In the genomic region with DNA sequence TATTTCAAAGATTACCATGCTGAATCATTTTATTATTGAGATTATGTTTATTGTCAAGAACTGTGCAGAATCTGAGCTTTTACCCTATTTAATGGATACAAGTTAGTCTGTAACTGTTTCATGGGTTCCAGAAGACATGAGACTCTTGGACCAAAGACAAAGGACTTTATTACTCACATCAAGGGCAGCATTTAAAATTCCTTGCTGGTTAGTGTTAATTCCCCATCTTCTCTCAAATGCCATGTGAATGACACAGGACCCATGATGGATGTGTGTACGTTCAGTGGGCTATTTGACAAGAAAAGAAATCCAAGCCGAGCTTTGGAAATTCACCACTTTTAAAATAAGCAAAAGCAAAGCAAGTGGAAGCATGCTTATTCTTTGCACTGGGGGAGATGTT, we compare ENCODE assay signal across 22 cellular contexts.
A peak's percentile ranks its signal among the peaks of the same experiment; 100 is the strongest.
DNase-seq lines count a peak whose midpoint lies in the region; ATAC-seq, FAIRE-seq and TF ChIP-seq lines count a peak whose summit lies in the region.
"Had no signal": no experiment of that assay in that cellular context is flagged by ENCODE, and none has a peak within 500 bp of the region (broad histone marks: within the 10 kb centered on the region; RNA-seq: fewer than 3 reads in every experiment).

No MANE protein-coding gene starts in this region.

- POLR2A ChIA-PET in RWPE1 (lab: Yijun Ruan, JAX; ENCODE audit: low non-redundant PET), result no interaction called here

- ATAC-seq in left colon, result no peak
- ATAC-seq in HG03135 (IDR thresholded peaks at IDR 0.05; ENCODE audit: unreplicated experiment), result no peak
- ATAC-seq: A549 had no signal

- H3K27ac ChIP-seq in RWPE1, result no peak overlapping the region
- H3K27ac ChIP-seq: A549, GM23248 had no signal

- DNase-seq in Caki2 (ENCODE audit: low read depth) (peak; percentile 69), RCC 7860 (ENCODE audit: low spot score) (peak; percentile 28), glomerular visceral epithelial cell (ENCODE audit: extremely low spot score) (peak; percentile 23), renal cortical epithelial cell (ENCODE audit: low read depth) (peak; percentile 67), RWPE1 (ENCODE audit: low spot score) (no peak), left colon (no peak)
- DNase-seq in effector CD4-positive, alpha-beta T cell, result no peak
- DNase-seq: 8988T; C1 segment of cervical spinal cord; CD4-positive, alpha-beta memory T cell; COR-L47; DMS153; DND-41; GM23248; H7; HCEC 1CT had no signal

- CTCF ChIA-PET in RWPE1 (lab: Yijun Ruan, JAX), result no interaction called here

- in situ Hi-C loops in Caki2 (cut with HindIII; ENCODE audit: low pct_unique_long_range_greater_than_20kb, low sequenced_read_pairs), result no loop called here

- FAIRE-seq in RCC 7860 (lab: Jason Lieb, UNC), result peak; percentile 65
- FAIRE-seq: A549, G401.6, GM12892, GM19239, H1 had no signal

- TF ChIP-seq CTCF in RWPE1 (conservative IDR thresholded peaks at IDR 0.05; ENCODE audit: low read depth), result no peak

- intact Hi-C loops in left colon (cut with DNase I, micrococcal nuclease), result no loop called here

Comparison
In these comparisons a context has a peak if more than half of its experiments do, and no peak if none do; other contexts are left out.
1. DNase-seq: peak in Caki2 (single experiment), RCC 7860 (single experiment), glomerular visceral epithelial cell (single experiment) and renal cortical epithelial cell (single experiment); none in effector CD4-positive, alpha-beta T cell (single experiment), RWPE1 (single experiment) and left colon (0 of 2).